In the genomic region with DNA sequence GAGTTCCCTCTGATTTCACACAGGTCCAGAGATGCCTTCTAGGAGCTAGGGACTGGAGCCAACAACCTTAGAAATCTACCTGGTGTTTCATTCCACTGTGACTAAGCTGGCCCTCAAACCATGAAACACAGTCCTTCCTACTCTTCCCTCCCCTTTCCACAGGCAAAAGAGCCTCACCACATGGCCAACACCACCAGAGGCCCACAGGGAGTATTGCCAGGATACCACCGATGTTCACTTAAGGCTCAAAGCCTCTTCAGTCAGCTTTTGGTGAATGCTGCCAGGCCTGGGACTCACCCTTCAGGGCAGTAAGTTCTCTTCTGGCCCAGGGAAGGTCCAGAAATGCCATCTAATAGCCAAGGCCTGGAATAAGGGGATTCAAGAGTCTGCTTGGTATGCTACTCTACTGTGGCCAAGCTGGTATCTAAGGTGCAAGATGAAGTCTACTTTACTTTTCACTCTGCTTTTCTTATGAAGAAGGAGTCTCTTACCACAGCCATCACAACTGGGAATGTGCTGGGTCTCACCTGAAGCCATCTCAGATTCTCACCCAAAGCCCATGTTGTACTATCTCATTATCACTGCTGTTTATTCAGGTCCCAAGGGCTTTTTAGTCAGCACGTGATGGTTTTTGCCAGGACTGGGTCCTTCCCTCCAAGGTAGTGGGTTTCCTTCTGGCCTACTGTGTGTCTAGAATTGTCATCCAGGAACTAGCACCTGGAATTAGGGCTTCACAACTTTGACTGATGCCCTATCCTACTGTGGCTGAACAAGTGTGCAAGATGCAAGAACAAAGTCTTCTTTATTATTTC, we compare ENCODE assay signal across 16 cellular contexts.
DNase-seq lines count a peak whose midpoint lies in the region; ATAC-seq and TF ChIP-seq lines count a peak whose summit lies in the region.
"Had no signal": no experiment of that assay in that cellular context is flagged by ENCODE, and none has a peak within 500 bp of the region (broad histone marks: within the 10 kb centered on the region; RNA-seq: fewer than 3 reads in every experiment).

No MANE protein-coding gene starts in this region.

- no peak for TF ChIP-seq CTCF in GM23338 (conservative IDR thresholded peaks at IDR 0.05; ENCODE audit: low read depth in 2 of 2)
- TF ChIP-seq CTCF in endodermal cell (conservative IDR thresholded peaks at IDR 0.05): no peak

- no peaks in the 10 kb centered on the region; the same call in 1 of the 2 replicates for H3K9me2 ChIP-seq in GM23338 (ENCODE audit: insufficient read depth)

- no peak overlapping the region for H2AK5ac ChIP-seq in neuronal stem cell (ENCODE audit: low read depth, low read length)

- H2BK12ac ChIP-seq in neuronal stem cell (ENCODE audit: low read length): no peak overlapping the region

- DNase-seq in GM23338 (ENCODE audit: low spot score): no peak
- DNase-seq in NCI-H2171 treated with DMSO at 0.1 percent for 48 hours (lab: John Stamatoyannopoulos, UW): peak; percentile 76
- peak; percentile 75 for DNase-seq in endodermal cell
- no peak for DNase-seq in neuronal stem cell (ENCODE audit: low spot score)
- DNase-seq in G401 (ENCODE audit: low spot score): no peak
- DNase-seq in activated CD4-positive, CD25-positive, alpha-beta regulatory T cell treated with anti-CD3 and anti-CD28 coated beads, Interleukin-2, amount 50 U/mL, for 72 hours: no peak
- DNase-seq: AML-193; Caco-2; CD4-positive, alpha-beta T cell; GDM1; GOT3 had no signal

- H3K4me1 ChIP-seq in GM23338 (ENCODE audit: insufficient read depth): no peaks in the 10 kb centered on the region
- H3K4me1 ChIP-seq in endodermal cell (ENCODE audit: control insufficient read depth, insufficient read depth, low read length): no peaks in the 10 kb centered on the region
- H3K4me1 ChIP-seq in neuronal stem cell (ENCODE audit: control insufficient read depth in 2 of 2, insufficient read depth in 1 of 2, low read depth in 1 of 2, low read length in 2 of 2): no peaks in the 10 kb centered on the region
- H3K4me1 ChIP-seq: A549, Caco-2, HAP-1 had no signal

- H3K27ac ChIP-seq in GM23338 (ENCODE audit: low read depth): no peak overlapping the region
- H3K27ac ChIP-seq in endodermal cell (ENCODE audit: low read depth, low read length): no peak overlapping the region
- no peak overlapping the region for H3K27ac ChIP-seq in neuronal stem cell (replicated peaks; ENCODE audit: low read length)
- H3K27ac ChIP-seq: 22Rv1, A549, C4-2B had no signal

- H3K4me1 Mint-ChIP-seq in GM23338 (no peaks in the 10 kb centered on the region), endodermal cell (no peaks in the 10 kb centered on the region)

- H2AFZ ChIP-seq in GM23338 (no peak overlapping the region), neuronal stem cell (ENCODE audit: low read length) (no peak overlapping the region)

- peaks cover 50% of the 10 kb centered on the region for H3K36me3 ChIP-seq in GM23338 (ENCODE audit: insufficient read depth)
- H3K36me3 ChIP-seq in endodermal cell (ENCODE audit: control insufficient read depth, insufficient read depth, low read length): peaks cover 55% of the 10 kb centered on the region
- H3K36me3 ChIP-seq in neuronal stem cell (replicated peaks in 1 of 2; ENCODE audit: control insufficient read depth in 2 of 2, insufficient read depth in 2 of 2, low read length in 2 of 2): no peaks in the 10 kb centered on the region
- H3K36me3 ChIP-seq: HAP-1 had no signal

- 0 out of 2 replicates have a peak, but pooled peaks cover 6% of the 10 kb centered on the region for H4K20me1 ChIP-seq in GM23338 (replicated peaks; ENCODE audit: insufficient read depth)

- H2BK120ac ChIP-seq in neuronal stem cell (ENCODE audit: low read depth, low read length): no peak overlapping the region

- H3K36me3 Mint-ChIP-seq in GM23338 (ENCODE audit: low read depth): peaks cover 16% of the 10 kb centered on the region; the same call in 2 of the 3 replicates
- H3K36me3 Mint-ChIP-seq in endodermal cell (ENCODE audit: low read depth): peaks cover 86% of the 10 kb centered on the region

- no peak overlapping the region for H2BK5ac ChIP-seq in neuronal stem cell (ENCODE audit: low read length)

- no peak overlapping the region for H4K91ac ChIP-seq in neuronal stem cell (ENCODE audit: low read depth, low read length, poor library complexity)

- no peak overlapping the region for H3K14ac ChIP-seq in neuronal stem cell (ENCODE audit: low read length)

- H3K4me2 ChIP-seq in GM23338: no peak overlapping the region
- no peak overlapping the region for H3K4me2 ChIP-seq in neuronal stem cell (ENCODE audit: insufficient read depth, low read length, poor library complexity, severe bottlenecking)
- H3K4me2 ChIP-seq: A549 had no signal

- peaks cover 2% of the 10 kb centered on the region for H3K27me3 Mint-ChIP-seq in GM23338 (ENCODE audit: insufficient read depth, low read depth, poor library complexity)
- no peaks in the 10 kb centered on the region for H3K27me3 Mint-ChIP-seq in endodermal cell (ENCODE audit: insufficient read depth)
- H3K27me3 Mint-ChIP-seq: CD4-positive, alpha-beta T cell had no signal

- H3K9ac ChIP-seq in endodermal cell (ENCODE audit: extremely low read depth, low read length, poor library complexity, severe bottlenecking) (no peak overlapping the region), neuronal stem cell (ENCODE audit: low read depth, low read length, poor library complexity) (no peak overlapping the region)

- in situ Hi-C loops in G401 (cut with HindIII; ENCODE audit: low sequenced_read_pairs): no loop called here

- H3K4me3 ChIP-seq in GM23338 (no peak overlapping the region), endodermal cell (ENCODE audit: low read length) (peak overlapping the region; percentile 39), neuronal stem cell (ENCODE audit: low read length in 2 of 2) (no peak overlapping the region)
- H3K4me3 ChIP-seq: A549, HAP-1 had no signal

- H3K4ac ChIP-seq in neuronal stem cell (ENCODE audit: low read length): no peak overlapping the region

- peaks cover 85% of the 10 kb centered on the region for H3K9me3 ChIP-seq in endodermal cell (ENCODE audit: control insufficient read depth, low read length)
- no peaks in the 10 kb centered on the region for H3K9me3 ChIP-seq in neuronal stem cell (replicated peaks in 1 of 2; ENCODE audit: control insufficient read depth in 2 of 2, insufficient read depth in 1 of 2, low read depth in 1 of 2, low read length in 2 of 2)
- H3K9me3 ChIP-seq: A549, Caco-2 had no signal

- no peak overlapping the region for H3K18ac ChIP-seq in neuronal stem cell (ENCODE audit: low read length)

- H3K79me1 ChIP-seq in neuronal stem cell (ENCODE audit: low read depth, low read length): no peaks in the 10 kb centered on the region

- H3K27ac Mint-ChIP-seq in GM23338 (no peak overlapping the region), endodermal cell (no peak overlapping the region)
- H3K27ac Mint-ChIP-seq: CD4-positive, alpha-beta T cell had no signal

- H3K27me3 ChIP-seq in GM23338 (ENCODE audit: insufficient read depth) (no peaks in the 10 kb centered on the region), endodermal cell (ENCODE audit: control insufficient read depth, insufficient read depth, low read length, poor library complexity, severe bottlenecking) (no peaks in the 10 kb centered on the region), neuronal stem cell (ENCODE audit: control insufficient read depth in 3 of 3, insufficient read depth in 3 of 3, low read depth in 1 of 3, low read length in 3 of 3) (no peaks in the 10 kb centered on the region)

- H3K79me2 ChIP-seq in GM23338 (replicated peaks; ENCODE audit: insufficient read depth): peaks cover 20% of the 10 kb centered on the region

- H3K4me3 Mint-ChIP-seq in GM23338 (no peak overlapping the region), endodermal cell (no peak overlapping the region)
- H3K4me3 Mint-ChIP-seq: CD4-positive, alpha-beta T cell had no signal

- no peak overlapping the region for H4K8ac ChIP-seq in neuronal stem cell (ENCODE audit: low read depth, low read length)

- peak overlapping the region; percentile 9 for H3K23ac ChIP-seq in neuronal stem cell (ENCODE audit: low read depth, low read length, poor library complexity)

- H3F3A ChIP-seq in GM23338 (replicated peaks; ENCODE audit: low read depth): no peaks in the 10 kb centered on the region

- peaks cover 7% of the 10 kb centered on the region; the same call in 2 of the 3 replicates for H3K9me3 Mint-ChIP-seq in GM23338
- peaks cover 78% of the 10 kb centered on the region for H3K9me3 Mint-ChIP-seq in endodermal cell

- ATAC-seq in GM23338: peak; percentile 51; the same call in 2 of the 3 replicates
- no peak for ATAC-seq in GM18520 (IDR thresholded peaks at IDR 0.05; ENCODE audit: unreplicated experiment)
- ATAC-seq: A549 had no signal

- no peak overlapping the region for H2BK15ac ChIP-seq in neuronal stem cell (ENCODE audit: low read length)

- WGBS in endodermal cell (ENCODE audit: insufficient coverage in 1 of 2, insufficient read length in 1 of 2), 2 experiments: 88 to 94% methylated on average over 2 of the region's 2 CpGs
- no CpG with 5 or more reads among the region's 2 CpGs for WGBS in neuronal stem cell (ENCODE audit: extremely low coverage in 2 of 2, insufficient read length in 2 of 2, insufficient replicate concordance in 1 of 2), 2 donors

TF ChIP-seq in GM23338, 12 proteins besides CTCF, POLR2A, EP300 and RAD21:
- no peak for TF ChIP-seq STAT1 (IDR thresholded peaks at IDR 0.05; ENCODE audit: unreplicated experiment)
- peak; percentile 28 for TF ChIP-seq POLR2AphosphoS5 (IDR thresholded peaks at IDR 0.05; ENCODE audit: low read depth)

Comparison
In these comparisons a context has a peak if more than half of its experiments do, and no peak if none do; other contexts are left out.
1. DNase-seq: peak in NCI-H2171 treated with DMSO at 0.1 percent for 48 hours (single experiment) and endodermal cell (single experiment); none in GM23338 (single experiment), neuronal stem cell (single experiment), G401 (single experiment) and activated CD4-positive, CD25-positive, alpha-beta regulatory T cell treated with anti-CD3 and anti-CD28 coated beads, Interleukin-2, amount 50 U/mL, for 72 hours (single experiment).